12 cellular contexts compared by ENCODE assay signal in the genomic region with DNA sequence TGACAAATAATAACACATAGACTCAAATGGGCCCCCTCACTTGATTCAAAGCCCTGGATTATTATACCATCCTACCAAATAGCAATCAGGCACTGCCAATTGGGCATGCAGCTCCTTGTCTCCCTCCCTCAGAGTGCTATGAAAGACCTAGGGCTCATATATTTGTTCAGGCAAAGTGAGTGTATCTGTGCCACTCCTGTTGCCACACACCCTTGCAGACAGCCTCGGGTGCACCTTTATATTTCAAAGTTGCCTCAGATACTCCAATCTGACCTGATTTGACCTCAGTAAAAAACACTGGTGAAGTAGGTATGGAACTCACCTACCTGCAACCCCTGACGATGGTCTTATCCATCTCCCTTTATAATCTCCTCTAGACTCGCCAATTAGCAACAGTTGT.
"Had no signal": no experiment of that assay in that cellular context is flagged by ENCODE, and none has a peak within 500 bp of the region (broad histone marks: within the 10 kb centered on the region; RNA-seq: fewer than 3 reads in every experiment).

No MANE protein-coding gene starts in this region.

- H3K9me3 Mint-ChIP-seq: activated CD4-positive, alpha-beta T cell treated with anti-CD3 and anti-CD28 coated beads, Interleukin-2, amount 10 ng/mL, durations not matched to agents 7 days and 5 days; stimulated activated naive B cell treated with anti-CD40 and anti-IgM and Interleukin-4, amounts not matched to agents 10 μg/mL and 1 μg/mL and 100 μg/mL, for 72 hours; T-helper 1 cell treated with Interleukin-12 subunit alpha and Interleukin-12 subunit beta and Interleukin-4 antibody, amounts not matched to agents 30 μg/mL and 1 μg/mL, for 36 hours; WTC11 had no signal

- DNase-seq: activated CD4-positive, alpha-beta T cell treated with anti-CD3 and anti-CD28 coated beads, Interleukin-2, amount 10 ng/mL, durations not matched to agents 7 days and 5 days; activated gamma-delta T cell treated with Interleukin-2 at 50 U/mL for 16 hours; effector CD4-positive, alpha-beta T cell; nucleus accumbens; stimulated activated naive B cell treated with anti-CD40 and anti-IgM and Interleukin-4, amounts not matched to agents 10 μg/mL and 1 μg/mL and 100 μg/mL, for 72 hours had no signal

- H3K36me3 ChIP-seq: suprapubic skin had no signal

- H3K4me3 ChIP-seq: hepatocyte, suprapubic skin had no signal

- H3K27me3 ChIP-seq: hepatocyte, suprapubic skin had no signal

- H3K4me3 Mint-ChIP-seq: activated CD4-positive, alpha-beta T cell treated with anti-CD3 and anti-CD28 coated beads, Interleukin-2, amount 10 ng/mL, durations not matched to agents 7 days and 5 days; stimulated activated naive B cell treated with anti-CD40 and anti-IgM and Interleukin-4, amounts not matched to agents 10 μg/mL and 1 μg/mL and 100 μg/mL, for 72 hours; T-helper 1 cell treated with Interleukin-12 subunit alpha and Interleukin-12 subunit beta and Interleukin-4 antibody, amounts not matched to agents 30 μg/mL and 1 μg/mL, for 36 hours; WTC11 had no signal

- H3K27ac ChIP-seq: hepatocyte, suprapubic skin had no signal

- H3K27ac Mint-ChIP-seq: activated CD4-positive, alpha-beta T cell treated with anti-CD3 and anti-CD28 coated beads, Interleukin-2, amount 10 ng/mL, durations not matched to agents 7 days and 5 days; progenitor cell of endocrine pancreas; T-helper 1 cell treated with Interleukin-12 subunit alpha and Interleukin-12 subunit beta and Interleukin-4 antibody, amounts not matched to agents 30 μg/mL and 1 μg/mL, for 36 hours; WTC11 had no signal

- H3K9me3 ChIP-seq: suprapubic skin had no signal

- H3K36me3 Mint-ChIP-seq: WTC11 had no signal

- ATAC-seq: right cardiac atrium; SK-N-SH treated with all-trans-retinoic acid at 6 μM for 48 hours; stimulated activated naive B cell treated with anti-CD40 and anti-IgM and Interleukin-4, amounts not matched to agents 10 μg/mL and 1 μg/mL and 100 μg/mL, for 72 hours; WTC11 had no signal
